In genomic region chr10:115093286-115093775, GRCh38 we compare ENCODE assay signal across 8 cellular contexts. TPM values are rescaled to one million over a fixed set of nuclear protein-coding genes. Genes with fewer than 3 reads are reported as not detected.
DNase-seq lines count a peak whose midpoint lies in the region; ATAC-seq, FAIRE-seq and TF ChIP-seq lines count a peak whose summit lies in the region.

ATRNL1 (plus strand) TSS chr10:115093365; CDS start chr10:115093751, 386 bp downstream.

- CTCF ChIA-PET in mammary epithelial cell (lab: Charles Lee; ENCODE audit: low non-redundant PET): no interaction called here

- H3K4me1 ChIP-seq in mammary epithelial cell (ENCODE audit: insufficient read depth, low read length) (peaks cover 10% of the 10 kb centered on the region), kidney (ENCODE audit: control insufficient read depth in 1 of 2, insufficient read depth in 1 of 2, low read depth in 1 of 2, low read length in 2 of 2) (peaks cover 0 to 5% of the 10 kb centered on the region in 2 donors)

- H3K36me3 Mint-ChIP-seq in stimulated activated naive B cell treated with anti-CD40 and anti-IgM and Interleukin-4, amounts not matched to agents 10 μg/mL and 1 μg/mL and 100 μg/mL, for 72 hours: no peaks in the 10 kb centered on the region

- H3K27me3 Mint-ChIP-seq in stimulated activated naive B cell treated with anti-CD40 and anti-IgM and Interleukin-4, amounts not matched to agents 10 μg/mL and 1 μg/mL and 100 μg/mL, for 72 hours: peaks cover 20 to 48% of the 10 kb centered on the region in 2 donors

- H3K79me2 ChIP-seq in mammary epithelial cell (ENCODE audit: insufficient read depth, low read length): no peaks in the 10 kb centered on the region

- H3K4me1 Mint-ChIP-seq in stimulated activated naive B cell treated with anti-CD40 and anti-IgM and Interleukin-4, amounts not matched to agents 10 μg/mL and 1 μg/mL and 100 μg/mL, for 72 hours: peaks cover 4 to 16% of the 10 kb centered on the region in 2 donors

- no peaks in the 10 kb centered on the region for H4K20me1 ChIP-seq in mammary epithelial cell (ENCODE audit: insufficient read depth, low read length)

- dilution Hi-C loops in mammary epithelial cell (cut with HindIII; ENCODE audit: low sequenced_read_pairs): no loop called here

- no CpG with 5 or more reads among the region's 70 CpGs for WGBS in mammary epithelial cell (ENCODE audit: low coverage, missing lambda C conversion rate)

- no peaks in the 10 kb centered on the region for H3K36me3 ChIP-seq in mammary epithelial cell (ENCODE audit: insufficient read depth, low read length)
- no peaks in the 10 kb centered on the region for H3K36me3 ChIP-seq in kidney (ENCODE audit: control insufficient read depth in 1 of 2, insufficient read depth in 2 of 2, low read length in 2 of 2)

- ATAC-seq in GM18519 (IDR thresholded peaks at IDR 0.05; ENCODE audit: low FRiP score, unreplicated experiment) (peak; percentile 74), HG02943 (IDR thresholded peaks at IDR 0.05; ENCODE audit: low read depth, unreplicated experiment) (peak; percentile 56)
- peak; percentile 64 to 68 for ATAC-seq in stimulated activated naive B cell treated with anti-CD40 and anti-IgM and Interleukin-4, amounts not matched to agents 10 μg/mL and 1 μg/mL and 100 μg/mL, for 72 hours (replicated peaks)

- H2AFZ ChIP-seq in mammary epithelial cell (ENCODE audit: low read depth, low read length): peak within 1 kb of the TSS; percentile 94

- BruUV-seq in mammary epithelial cell (replicated peaks; lab: Mats Ljungman, UMichigan): no TSS peak

- no peak for FAIRE-seq in kidney (lab: Jason Lieb, UNC)

- intact Hi-C loops in mammary epithelial cell (cut with micrococcal nuclease): no loop called here
- intact Hi-C loops in kidney (cut with DNase I): no loop called here

- no peaks in the 10 kb centered on the region for H3K9me3 Mint-ChIP-seq in stimulated activated naive B cell treated with anti-CD40 and anti-IgM and Interleukin-4, amounts not matched to agents 10 μg/mL and 1 μg/mL and 100 μg/mL, for 72 hours

- no peak for DNase-seq in AG09309 (ENCODE audit: low read depth)
- peak; percentile 22 for DNase-seq in NCI-H526 treated with DMSO at 0.1 percent for 48 hours (lab: John Stamatoyannopoulos, UW)
- peak; percentile 7 for DNase-seq in mammary epithelial cell
- DNase-seq in kidney: peak; percentile 80
- no peak for DNase-seq in stimulated activated naive B cell treated with anti-CD40 and anti-IgM and Interleukin-4, amounts not matched to agents 10 μg/mL and 1 μg/mL and 100 μg/mL, for 72 hours
- DNase-seq in middle frontal gyrus (ENCODE audit: extremely low spot score, low spot score): no peak

- H3K4me2 ChIP-seq in mammary epithelial cell (ENCODE audit: insufficient read depth, low read depth, low read length): peak within 1 kb of the TSS; percentile 99

- H3K4me3 ChIP-seq in AG09309 (ENCODE audit: control insufficient read depth, low read depth, low read length) (peak within 1 kb of the TSS; percentile 57), mammary epithelial cell (replicated peaks in 1 of 3; ENCODE audit: insufficient read depth in 1 of 3, low read depth in 2 of 3, low read length in 3 of 3) (peak within 1 kb of the TSS; percentile 55 to 65 (median 58)), kidney (ENCODE audit: low read length in 2 of 2) (peak within 1 kb of the TSS; percentile 53 to 60)

- peak within 1 kb of the TSS; percentile 81 to 82 for H3K4me3 Mint-ChIP-seq in stimulated activated naive B cell treated with anti-CD40 and anti-IgM and Interleukin-4, amounts not matched to agents 10 μg/mL and 1 μg/mL and 100 μg/mL, for 72 hours

- H3K9ac ChIP-seq in mammary epithelial cell (ENCODE audit: insufficient read depth, low read length) (no peak within 1 kb of the TSS), kidney (ENCODE audit: low read length in 2 of 2) (peak within 1 kb of the TSS in 1 of 2 donors; percentile 31)

- TF ChIP-seq CTCF in AG09309 (IDR thresholded peaks at IDR 0.05; ENCODE audit: control insufficient read depth, insufficient read depth, low read depth, low read length, missing control alignments) (no peak), mammary epithelial cell (conservative IDR thresholded peaks at IDR 0.05 in 1 of 2, IDR thresholded peaks at IDR 0.05 in 1 of 2; ENCODE audit: extremely low read depth in 1 of 2, insufficient read depth in 1 of 2, low read depth in 1 of 2, low read length in 2 of 2) (no peak), kidney (IDR thresholded peaks at IDR 0.05; ENCODE audit: borderline replicate concordance, extremely low read depth, insufficient read depth) (no peak)

- peaks cover 26% of the 10 kb centered on the region for H3K27me3 ChIP-seq in mammary epithelial cell (ENCODE audit: insufficient read depth, low read length)

- H3K9me3 ChIP-seq in mammary epithelial cell (replicated peaks; ENCODE audit: insufficient read depth, low read length) (no peaks in the 10 kb centered on the region), kidney (ENCODE audit: control insufficient read depth in 1 of 2, low read length in 2 of 2) (no peaks in the 10 kb centered on the region)

- in situ Hi-C loops in mammary epithelial cell (cut with MboI; ENCODE audit: low sequenced_read_pairs in 2 of 2): no loop called here

- H3K27ac ChIP-seq in mammary epithelial cell (ENCODE audit: insufficient read depth, low read depth, low read length) (no peak within 1 kb of the TSS), kidney (ENCODE audit: low read depth in 2 of 2, low read length in 2 of 2) (peak within 1 kb of the TSS in 1 of 2 donors; percentile 45)

- peak within 1 kb of the TSS; percentile 37 for H3K27ac Mint-ChIP-seq in stimulated activated naive B cell treated with anti-CD40 and anti-IgM and Interleukin-4, amounts not matched to agents 10 μg/mL and 1 μg/mL and 100 μg/mL, for 72 hours

RNA-seq across cellular contexts. Expression of gene ATRNL1, which starts in this region (rescaled TPM):
- total RNA-seq in mammary epithelial cell: under 1 TPM; 0.26 to 0.50 TPM
- 0.06 TPM for polyA plus RNA-seq in mammary epithelial cell
- polyA minus RNA-seq in mammary epithelial cell: not detected
- 7.1 TPM for total RNA-seq in kidney
- 2.4 TPM for polyA plus RNA-seq in kidney (ENCODE audit: insufficient read depth, low read depth, low replicate concordance)

Comparison
In these comparisons a context has a peak if more than half of its experiments do, and no peak if none do; other contexts are left out.
1. Peak in DNase-seq, H3K4me3 ChIP-seq and H3K4me2 ChIP-seq in mammary epithelial cell; RNA of the gene not detected or under 1 TPM.
2. DNase-seq: peak in NCI-H526 treated with DMSO at 0.1 percent for 48 hours (single experiment) and kidney (single experiment); none in AG09309 (single experiment), stimulated activated naive B cell treated with anti-CD40 and anti-IgM and Interleukin-4, amounts not matched to agents 10 μg/mL and 1 μg/mL and 100 μg/mL, for 72 hours (single experiment) and middle frontal gyrus (single experiment).
3. Peak in every context shown above with its lines, with median percentiles within 50 percentile points of each other: H3K4me3 ChIP-seq and ATAC-seq.